ENCODE assay signal across 9 cellular contexts in the genomic region with DNA sequence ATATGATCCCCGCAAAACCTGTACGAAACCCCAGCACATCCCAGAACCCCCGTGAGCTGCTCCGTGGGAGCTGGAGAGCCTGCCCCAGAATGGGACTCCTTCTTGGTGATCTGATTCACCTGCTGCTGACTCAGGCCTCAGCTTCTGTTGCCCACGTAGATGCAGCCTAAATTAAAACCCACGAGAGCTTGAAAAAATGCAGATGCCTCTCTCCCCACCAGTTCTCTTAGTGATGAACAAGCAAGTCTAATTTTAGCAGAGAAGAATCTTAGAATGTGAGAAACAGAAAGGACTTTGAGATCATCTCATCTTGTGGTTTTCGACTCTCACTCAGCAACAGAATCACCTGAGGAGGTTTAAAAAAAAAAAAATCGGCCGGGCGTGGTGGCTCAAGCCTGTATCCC. TPM values are rescaled to one million over a fixed set of nuclear protein-coding genes. Genes with fewer than 3 reads are reported as not detected.
DNase-seq lines count a peak whose midpoint lies in the region; ATAC-seq, FAIRE-seq and TF ChIP-seq lines count a peak whose summit lies in the region.
"Had no signal": no experiment of that assay in that cellular context is flagged by ENCODE, and none has a peak within 500 bp of the region (broad histone marks: within the 10 kb centered on the region; RNA-seq: fewer than 3 reads in every experiment).

No MANE protein-coding gene starts in this region.

- H3K27ac Mint-ChIP-seq in HFFc6 = no peak overlapping the region; the same call in 1 of the 2 replicates
- H3K27ac Mint-ChIP-seq in T-helper 2 cell treated with Interferon-gamma antibody and Interleukin-4, amounts not matched to agents 5 μg/mL and 100 μg/mL, for 36 hours = peak overlapping the region; percentile 17

- DNase-seq in HFFc6 (no peak), retinal pigment epithelial cell (ENCODE audit: low read depth) (peak; percentile 24), NCI-H146 treated with DMSO at 0.1 percent for 48 hours (lab: John Stamatoyannopoulos, UW; ENCODE audit: unreplicated experiment) (no peak), frontal cortex (ENCODE audit: low spot score in 2 of 2) (no peak), dermis blood vessel endothelial cell (no peak)
- DNase-seq in T-helper 2 cell treated with Interferon-gamma antibody and Interleukin-4, amounts not matched to agents 5 μg/mL and 100 μg/mL, for 36 hours (ENCODE audit: low spot score) = peak; percentile 17

- TF ChIP-seq CTCF in HFFc6 (IDR thresholded peaks at IDR 0.05) = no peak
- no peak for TF ChIP-seq CTCF in retinal pigment epithelial cell (conservative IDR thresholded peaks at IDR 0.05; ENCODE audit: low read depth, low read length)

- peak; percentile 52 for ATAC-seq in GM18907 (IDR thresholded peaks at IDR 0.05; ENCODE audit: unreplicated experiment)

- no peaks in the 10 kb centered on the region for H3K36me3 Mint-ChIP-seq in HFFc6 (ENCODE audit: low read depth)
- no peaks in the 10 kb centered on the region for H3K36me3 Mint-ChIP-seq in T-helper 2 cell treated with Interferon-gamma antibody and Interleukin-4, amounts not matched to agents 5 μg/mL and 100 μg/mL, for 36 hours (ENCODE audit: low read depth)

- peak overlapping the region; percentile 0; the same call in 1 of the 2 replicates for H3K4me3 Mint-ChIP-seq in HFFc6
- H3K4me3 Mint-ChIP-seq in T-helper 2 cell treated with Interferon-gamma antibody and Interleukin-4, amounts not matched to agents 5 μg/mL and 100 μg/mL, for 36 hours = peak overlapping the region; percentile 48

- peaks cover 10% of the 10 kb centered on the region for H3K4me1 Mint-ChIP-seq in HFFc6 (ENCODE audit: low read depth)
- H3K4me1 Mint-ChIP-seq in T-helper 2 cell treated with Interferon-gamma antibody and Interleukin-4, amounts not matched to agents 5 μg/mL and 100 μg/mL, for 36 hours (ENCODE audit: low read depth) = peaks cover 14% of the 10 kb centered on the region

- no peaks in the 10 kb centered on the region for H3K9me3 Mint-ChIP-seq in HFFc6
- H3K9me3 Mint-ChIP-seq in T-helper 2 cell treated with Interferon-gamma antibody and Interleukin-4, amounts not matched to agents 5 μg/mL and 100 μg/mL, for 36 hours = no peaks in the 10 kb centered on the region

- peaks cover 54% of the 10 kb centered on the region for H3K27me3 Mint-ChIP-seq in HFFc6 (ENCODE audit: insufficient read depth)
- H3K27me3 Mint-ChIP-seq in T-helper 2 cell treated with Interferon-gamma antibody and Interleukin-4, amounts not matched to agents 5 μg/mL and 100 μg/mL, for 36 hours (ENCODE audit: low read depth) = peaks cover 17% of the 10 kb centered on the region

- no peak for FAIRE-seq in frontal cortex (lab: Jason Lieb, UNC)
- FAIRE-seq: islet of Langerhans had no signal

- no peak overlapping the region for H3K4me3 ChIP-seq in retinal pigment epithelial cell (ENCODE audit: low read length)

RNA-seq across cellular contexts. Expression of gene TMOD1, which starts 57.6 kb away (rescaled TPM):
- under 1 TPM; 0.14 to 0.60 (median 0.57) TPM for total RNA-seq in HFFc6 (2021; fragmentation: NEBNext Ultra II Directional; extraction: Animal tissue kit (Norgen Biotek cat#: 25700))
- 20.0 TPM for total RNA-seq in frontal cortex
- 3.7 and 5.2 TPM in 2 replicates for total RNA-seq in dermis blood vessel endothelial cell
- total RNA-seq: OCI-LY7 had no signal

Comparison
In these comparisons a context has a peak if more than half of its experiments do, and no peak if none do; other contexts are left out.
1. DNase-seq: peak in T-helper 2 cell treated with Interferon-gamma antibody and Interleukin-4, amounts not matched to agents 5 μg/mL and 100 μg/mL, for 36 hours (single experiment) and retinal pigment epithelial cell (single experiment); none in HFFc6 (single experiment), NCI-H146 treated with DMSO at 0.1 percent for 48 hours (single experiment), frontal cortex (0 of 2) and dermis blood vessel endothelial cell (single experiment).